ENCODE assay signal across 23 cellular contexts in genomic region chr6:4908062-4908461, GRCh38.
A peak's percentile ranks its signal among the peaks of the same experiment; 100 is the strongest.
DNase-seq lines count a peak whose midpoint lies in the region; ATAC-seq and TF ChIP-seq lines count a peak whose summit lies in the region.
"Had no signal": no experiment of that assay in that cellular context is flagged by ENCODE, and none has a peak within 500 bp of the region (broad histone marks: within the 10 kb centered on the region; RNA-seq: fewer than 3 reads in every experiment).

No MANE protein-coding gene starts in this region.

- no peaks in the 10 kb centered on the region for H3K27me3 Mint-ChIP-seq in stimulated activated naive CD8-positive, alpha-beta T cell treated with anti-CD3 and anti-CD28 coated beads, Interleukin-15, amount 100 ng/mL, for 72 hours
- H3K27me3 Mint-ChIP-seq in WTC11 (ENCODE audit: low read depth) (no peaks in the 10 kb centered on the region), type B pancreatic cell (no peaks in the 10 kb centered on the region)
- H3K27me3 Mint-ChIP-seq: activated naive CD8-positive, alpha-beta T cell; activated T-cell treated with anti-CD3 and anti-CD28 coated beads, Interleukin-2, amount 50 U/mL, for 24 hours; memory B cell; T-cell had no signal

- ATAC-seq in stimulated activated naive CD8-positive, alpha-beta T cell treated with anti-CD3 and anti-CD28 coated beads, Interleukin-15, amount 100 ng/mL, for 72 hours: no peak
- no peak for ATAC-seq in stimulated activated naive CD8-positive, alpha-beta T cell treated with anti-CD3 and anti-CD28 coated beads, Interleukin-15, Interleukin-2, amounts not matched to agents 100 U/mL and 50 U/mL, for 24 hours
- no peak for ATAC-seq in WTC11
- no peak for ATAC-seq in HG03378 (IDR thresholded peaks at IDR 0.05; ENCODE audit: unreplicated experiment)
- ATAC-seq: HCT116, sciatic nerve had no signal

- peaks cover 0 to 21% of the 10 kb centered on the region in 2 experiments; a peak in 2 of 4 replicates for H3K4me1 ChIP-seq in SK-N-SH (ENCODE audit: control insufficient read depth in 1 of 2, insufficient read depth in 2 of 2, low read depth in 1 of 2, low read length in 1 of 2)

- H2AFZ ChIP-seq in SK-N-SH (ENCODE audit: low read depth): no peak overlapping the region

- no peak overlapping the region for H3K4me2 ChIP-seq in SK-N-SH

- no peak for TF ChIP-seq RAD21 in SK-N-SH (IDR thresholded peaks at IDR 0.05; ENCODE audit: low read length)

- H3K27me3 ChIP-seq in SK-N-SH (ENCODE audit: insufficient read depth): no peaks in the 10 kb centered on the region
- H3K27me3 ChIP-seq: thyroid gland had no signal

- H3K36me3 Mint-ChIP-seq in WTC11 (peaks cover 8% of the 10 kb centered on the region), type B pancreatic cell (peaks cover 20% of the 10 kb centered on the region)

- H3K9me2 ChIP-seq in SK-N-SH: no peaks in the 10 kb centered on the region

- CTCF ChIA-PET in WTC11 (lab: Charles Lee) (interaction anchor here (1.1 to 2.0 kb wide), 3 partner anchors 13 to 50 kb away, joined by 3 to 5 read pairs (median 4); no protein-coding TSS in a partner anchor), SK-N-SH (lab: Yijun Ruan, JAX) (interaction anchor here (1.0 kb wide), 1 partner anchor 10 kb away, joined by 3 read pairs; no protein-coding TSS in a partner anchor)

- no peaks in the 10 kb centered on the region for H3K36me3 ChIP-seq in SK-N-SH (replicated peaks in 1 of 2; ENCODE audit: control insufficient read depth in 1 of 2, insufficient read depth in 2 of 2, low read length in 1 of 2)
- H3K36me3 ChIP-seq: thyroid gland had no signal

- no peaks in the 10 kb centered on the region for H3F3A ChIP-seq in SK-N-SH (replicated peaks; ENCODE audit: insufficient read depth)

- no peaks in the 10 kb centered on the region for H4K20me1 ChIP-seq in SK-N-SH (ENCODE audit: insufficient read depth)

- TF ChIP-seq CTCF in WTC11 (IDR thresholded peaks at IDR 0.05) (no peak), epithelial cell of esophagus (IDR thresholded peaks at IDR 0.05; ENCODE audit: insufficient read depth, low read depth, low read length, missing control alignments) (no peak), type B pancreatic cell (conservative IDR thresholded peaks at IDR 0.05) (no peak), SK-N-SH (IDR thresholded peaks at IDR 0.05) (no peak)

- peak overlapping the region; percentile 33 to 69 for H3K4me3 Mint-ChIP-seq in stimulated activated naive CD8-positive, alpha-beta T cell treated with anti-CD3 and anti-CD28 coated beads, Interleukin-15, amount 100 ng/mL, for 72 hours
- H3K4me3 Mint-ChIP-seq in WTC11 (no peak overlapping the region), type B pancreatic cell (no peak overlapping the region)
- H3K4me3 Mint-ChIP-seq: activated T-cell treated with anti-CD3 and anti-CD28 coated beads, Interleukin-2, amount 50 U/mL, for 24 hours; endodermal cell; memory B cell; nephron had no signal

- no peaks in the 10 kb centered on the region for H3K9me3 Mint-ChIP-seq in stimulated activated naive CD8-positive, alpha-beta T cell treated with anti-CD3 and anti-CD28 coated beads, Interleukin-15, amount 100 ng/mL, for 72 hours
- no peaks in the 10 kb centered on the region for H3K9me3 Mint-ChIP-seq in WTC11
- no peaks in the 10 kb centered on the region for H3K9me3 Mint-ChIP-seq in type B pancreatic cell
- H3K9me3 Mint-ChIP-seq: activated T-cell treated with anti-CD3 and anti-CD28 coated beads, Interleukin-2, amount 50 U/mL, for 24 hours; endodermal cell; memory B cell; nephron; T-cell had no signal

- peaks cover 63% of the 10 kb centered on the region for H3K4me1 Mint-ChIP-seq in stimulated activated naive CD8-positive, alpha-beta T cell treated with anti-CD3 and anti-CD28 coated beads, Interleukin-15, amount 100 ng/mL, for 72 hours
- H3K4me1 Mint-ChIP-seq in WTC11 (peaks cover 67% of the 10 kb centered on the region), type B pancreatic cell (ENCODE audit: unreplicated experiment) (peaks cover 39% of the 10 kb centered on the region)

- H3K79me2 ChIP-seq in SK-N-SH (ENCODE audit: insufficient read depth): no peaks in the 10 kb centered on the region; the same call in none of the 2 replicates

- H3K4me3 ChIP-seq in epithelial cell of esophagus (ENCODE audit: low read length) (no peak overlapping the region), SK-N-SH (ENCODE audit: low read depth in 2 of 2, low read length in 1 of 2) (no peak overlapping the region)
- H3K4me3 ChIP-seq: thyroid gland had no signal

- no peaks in the 10 kb centered on the region for H3K9me3 ChIP-seq in SK-N-SH
- H3K9me3 ChIP-seq: thyroid gland had no signal

- TF ChIP-seq EP300 in SK-N-SH (IDR thresholded peaks at IDR 0.05; ENCODE audit: borderline replicate concordance in 1 of 2, low read depth in 1 of 2, low read length in 1 of 2): no peak

- POLR2A ChIA-PET in WTC11 (lab: Charles Lee) (interaction anchor here (1.2 to 1.5 kb wide), 2 partner anchors 12 to 19 kb away, joined by 3 to 4 read pairs; no protein-coding TSS in a partner anchor), SK-N-SH (lab: Yijun Ruan, JAX) (no interaction called here)

- DNase-seq in stimulated activated naive CD8-positive, alpha-beta T cell treated with anti-CD3 and anti-CD28 coated beads, Interleukin-15, amount 100 ng/mL, for 72 hours: no peak
- DNase-seq in stimulated activated naive CD8-positive, alpha-beta T cell treated with anti-CD3 and anti-CD28 coated beads, Interleukin-15, Interleukin-2, amounts not matched to agents 100 U/mL and 50 U/mL, for 24 hours: no peak
- no peak for DNase-seq in WTC11 (ENCODE audit: low spot score)
- peak; percentile 15 for DNase-seq in epithelial cell of esophagus (ENCODE audit: low read depth)
- no peak for DNase-seq in type B pancreatic cell (ENCODE audit: extremely low spot score, unreplicated experiment)
- DNase-seq in KBM-7: no peak
- no peak for DNase-seq in SK-N-SH
- DNase-seq: activated CD4-positive, alpha-beta T cell treated with anti-CD3 and anti-CD28 coated beads, Interleukin-2, amount 50 U/mL, for 4 hours; activated T-cell treated with anti-CD3 and anti-CD28 coated beads, Interleukin-2, amount 50 U/mL, for 24 hours; DMS79 treated with DMSO at 0.1 percent for 48 hours; endodermal cell; NCI-H1417 treated with DMSO at 0.1 percent for 48 hours; NCI-H2171 treated with DMSO at 0.1 percent for 48 hours; OCI-M1; SHP77 treated with DMSO at 0.1 percent for 48 hours; T-cell; thyroid gland had no signal

- no peak overlapping the region for H3K27ac ChIP-seq in SK-N-SH (ENCODE audit: low read depth in 2 of 2, low read length in 1 of 2)
- H3K27ac ChIP-seq: thyroid gland had no signal

- H3K27ac Mint-ChIP-seq in stimulated activated naive CD8-positive, alpha-beta T cell treated with anti-CD3 and anti-CD28 coated beads, Interleukin-15, amount 100 ng/mL, for 72 hours: peak overlapping the region; percentile 79 to 86
- H3K27ac Mint-ChIP-seq in WTC11: peak overlapping the region; percentile 26; the same call in 1 of the 2 replicates
- peak overlapping the region; percentile 50 for H3K27ac Mint-ChIP-seq in type B pancreatic cell
- H3K27ac Mint-ChIP-seq: activated naive CD8-positive, alpha-beta T cell; endodermal cell; memory B cell had no signal

- H3K9ac ChIP-seq in SK-N-SH: no peak overlapping the region

- 80% methylated on average over 1 of the region's 4 CpGs for WGBS in SK-N-SH (ENCODE audit: low lambda C conversion rate)

- in situ Hi-C loops in KBM-7 (cut with MboI; ENCODE audit: low pct_unique_long_range_greater_than_20kb, low sequenced_read_pairs): no loop called here

TF ChIP-seq in WTC11, 78 proteins besides CTCF, POLR2A, EP300 and RAD21 (continues in another document):
- TF ChIP-seq MXD4 (CRISPR knock-in tag; IDR thresholded peaks at IDR 0.05; ENCODE audit: borderline replicate concordance) (no peak), ZNF232 (CRISPR knock-in tag; IDR thresholded peaks at IDR 0.05) (no peak), ATF3 (CRISPR knock-in tag; conservative IDR thresholded peaks at IDR 0.05) (no peak), ZBTB43 (CRISPR knock-in tag; IDR thresholded peaks at IDR 0.05) (no peak)

TF ChIP-seq in SK-N-SH, 30 proteins besides CTCF, POLR2A, EP300 and RAD21:
- TF ChIP-seq TEAD4 (IDR thresholded peaks at IDR 0.05; ENCODE audit: borderline replicate concordance, insufficient read depth): no peak

Comparison
In these comparisons a context has a peak if more than half of its experiments do, and no peak if none do; other contexts are left out.
1. H3K27ac Mint-ChIP-seq: peak in every context shown above with its lines; median percentile 82 in stimulated activated naive CD8-positive, alpha-beta T cell treated with anti-CD3 and anti-CD28 coated beads, Interleukin-15, amount 100 ng/mL, for 72 hours; 50 in type B pancreatic cell; 26 in WTC11.
2. H3K4me3 Mint-ChIP-seq: peak in stimulated activated naive CD8-positive, alpha-beta T cell treated with anti-CD3 and anti-CD28 coated beads, Interleukin-15, amount 100 ng/mL, for 72 hours (2 of 2); none in WTC11 (single experiment) and type B pancreatic cell (single experiment).